10 cellular contexts compared by ENCODE assay signal in genomic region chr19:13160557-13160956, GRCh38. TPM values are rescaled to one million over a fixed set of nuclear protein-coding genes. Genes with fewer than 3 reads are reported as not detected.
DNase-seq lines count a peak whose midpoint lies in the region; ATAC-seq and TF ChIP-seq lines count a peak whose summit lies in the region.
"Had no signal": no experiment of that assay in that cellular context is flagged by ENCODE, and none has a peak within 500 bp of the region (broad histone marks: within the 10 kb centered on the region; RNA-seq: fewer than 3 reads in every experiment).

No MANE protein-coding gene starts in this region.

- DNase-seq in CD4-positive, CD25-positive, alpha-beta regulatory T cell, result no peak
- peak; percentile 54 for DNase-seq in HT1080 (ENCODE audit: low read depth)
- peak; percentile 45 for DNase-seq in adipocyte (ENCODE audit: low read depth)
- DNase-seq in mesendoderm, result no peak
- DNase-seq in Calu3, result no peak
- DNase-seq in NCI-H2107 (lab: John Stamatoyannopoulos, UW), result no peak
- DNase-seq in globus pallidus (ENCODE audit: low spot score), result no peak
- DNase-seq: activated CD4-positive, alpha-beta T cell treated with anti-CD3 and anti-CD28 coated beads for 4 hours; NCI-H1694 had no signal

- no peak overlapping the region for H2BK15ac ChIP-seq in mesendoderm (replicated peaks; ENCODE audit: low read depth)

- no peak overlapping the region for H3K18ac ChIP-seq in mesendoderm (ENCODE audit: low read length)

- TF ChIP-seq CTCF in Calu3 (IDR thresholded peaks at IDR 0.05; ENCODE audit: unreplicated experiment), result no peak

- H3K4me3 ChIP-seq in CD4-positive, CD25-positive, alpha-beta regulatory T cell (ENCODE audit: low read depth, low read length), result no peak overlapping the region
- H3K4me3 ChIP-seq in adipocyte (ENCODE audit: low read length), result no peak overlapping the region
- H3K4me3 ChIP-seq in mesendoderm (ENCODE audit: low read length), result no peak overlapping the region

- peaks cover 12% of the 10 kb centered on the region for H3K27me3 Mint-ChIP-seq in CD4-positive, CD25-positive, alpha-beta regulatory T cell
- H3K27me3 Mint-ChIP-seq in Calu3 (ENCODE audit: unreplicated experiment), result no peaks in the 10 kb centered on the region

- H3K4me3 Mint-ChIP-seq in CD4-positive, CD25-positive, alpha-beta regulatory T cell, result peak overlapping the region in 2 of 4 donors; percentile 74 to 79
- no peak overlapping the region for H3K4me3 Mint-ChIP-seq in Calu3 (ENCODE audit: low read depth, unreplicated experiment)

- H3K27ac Mint-ChIP-seq in CD4-positive, CD25-positive, alpha-beta regulatory T cell, result peak overlapping the region in 1 of 3 donors; percentile 36
- no peak overlapping the region for H3K27ac Mint-ChIP-seq in Calu3 (ENCODE audit: unreplicated experiment)

- H3K79me1 ChIP-seq in mesendoderm (ENCODE audit: low read length), result no peaks in the 10 kb centered on the region

- intact Hi-C loops in Calu3 (cut with micrococcal nuclease; ENCODE audit: unreplicated experiment), result loop anchor here (5.0 kb wide), 1 partner anchor 102 kb away; no protein-coding TSS in a partner anchor

- CTCF ChIA-PET in Calu3 (lab: Charles Lee), result no interaction called here

- peak overlapping the region; percentile 90 for H3K27ac ChIP-seq in CD4-positive, CD25-positive, alpha-beta regulatory T cell (ENCODE audit: insufficient read depth, low read length, poor library complexity, severe bottlenecking)
- no peak overlapping the region for H3K27ac ChIP-seq in mesendoderm (ENCODE audit: low read depth, low read length)

- H2AK5ac ChIP-seq in mesendoderm (ENCODE audit: low read length), result no peak overlapping the region

- H3K56ac ChIP-seq in mesendoderm (ENCODE audit: low read length), result peak overlapping the region; percentile 67

- H3K9me3 ChIP-seq in CD4-positive, CD25-positive, alpha-beta regulatory T cell (ENCODE audit: control insufficient read depth in 2 of 2, low read length in 2 of 2), result no peaks in the 10 kb centered on the region
- H3K9me3 ChIP-seq in adipocyte (ENCODE audit: control insufficient read depth, low read length), result no peaks in the 10 kb centered on the region

- no peaks in the 10 kb centered on the region for H3K27me3 ChIP-seq in CD4-positive, CD25-positive, alpha-beta regulatory T cell (ENCODE audit: control insufficient read depth, insufficient read depth, low read length)
- H3K27me3 ChIP-seq in adipocyte (replicated peaks; ENCODE audit: control insufficient read depth, insufficient read depth, low read length) (no peaks in the 10 kb centered on the region), mesendoderm (ENCODE audit: insufficient read depth, low read length, poor library complexity) (no peaks in the 10 kb centered on the region)

- H2BK5ac ChIP-seq in mesendoderm (ENCODE audit: low read length), result no peak overlapping the region

- no peak overlapping the region for H3K4ac ChIP-seq in mesendoderm (ENCODE audit: low read depth, low read length)

- H3K9me3 Mint-ChIP-seq in CD4-positive, CD25-positive, alpha-beta regulatory T cell, result no peaks in the 10 kb centered on the region
- H3K9me3 Mint-ChIP-seq in Calu3 (ENCODE audit: low read depth, unreplicated experiment), result no peaks in the 10 kb centered on the region

- no peak overlapping the region for H2BK120ac ChIP-seq in mesendoderm (ENCODE audit: low read depth, low read length)

- no peaks in the 10 kb centered on the region for H3K36me3 ChIP-seq in CD4-positive, CD25-positive, alpha-beta regulatory T cell (ENCODE audit: control insufficient read depth, insufficient read depth, low read length)
- H3K36me3 ChIP-seq in adipocyte (ENCODE audit: control insufficient read depth, insufficient read depth, low read length, severe bottlenecking) (no peaks in the 10 kb centered on the region), mesendoderm (ENCODE audit: control insufficient read depth, insufficient read depth, low read length) (no peaks in the 10 kb centered on the region)

- H4K5ac ChIP-seq in mesendoderm (ENCODE audit: low read length), result no peak overlapping the region

- WGBS in mesendoderm (ENCODE audit: extremely low coverage, insufficient coverage, low lambda C conversion rate), result no CpG with 5 or more reads among the region's 1 CpG

- no peak overlapping the region for H4K8ac ChIP-seq in mesendoderm (ENCODE audit: low read depth, low read length)

- no peak overlapping the region for H3K4me2 ChIP-seq in mesendoderm (ENCODE audit: low read length)

- ATAC-seq in CD4-positive, CD25-positive, alpha-beta regulatory T cell (ENCODE audit: low read depth in 2 of 2), result no peak
- ATAC-seq in GM21825 (IDR thresholded peaks at IDR 0.05; ENCODE audit: unreplicated experiment), result no peak

- BruUV-seq in Calu3 (replicated peaks; lab: Mats Ljungman, UMichigan), result no TSS peak

- no peaks in the 10 kb centered on the region for H3K79me2 ChIP-seq in mesendoderm (ENCODE audit: control insufficient read depth, insufficient read depth, low read length)

- no peaks in the 10 kb centered on the region for H3K36me3 Mint-ChIP-seq in CD4-positive, CD25-positive, alpha-beta regulatory T cell
- peaks cover 38% of the 10 kb centered on the region for H3K36me3 Mint-ChIP-seq in Calu3 (ENCODE audit: insufficient read depth, unreplicated experiment)

- peaks cover 10 to 87% (median 41%) of the 10 kb centered on the region in 4 donors for H3K4me1 Mint-ChIP-seq in CD4-positive, CD25-positive, alpha-beta regulatory T cell
- peaks cover 17% of the 10 kb centered on the region for H3K4me1 Mint-ChIP-seq in Calu3 (ENCODE audit: low read depth, unreplicated experiment)

- no peak overlapping the region for H3K23ac ChIP-seq in mesendoderm (ENCODE audit: low read length)

- peaks cover 87% of the 10 kb centered on the region for H3K4me1 ChIP-seq in CD4-positive, CD25-positive, alpha-beta regulatory T cell (ENCODE audit: control insufficient read depth, insufficient read depth, low read length, poor library complexity, severe bottlenecking)
- H3K4me1 ChIP-seq in adipocyte (ENCODE audit: control insufficient read depth, insufficient read depth, low read length) (peaks cover 43% of the 10 kb centered on the region), mesendoderm (ENCODE audit: control insufficient read depth, low read depth, low read length) (peaks cover 13% of the 10 kb centered on the region)

- no peak overlapping the region for H3K9ac ChIP-seq in adipocyte (ENCODE audit: low read length)
- no peak overlapping the region for H3K9ac ChIP-seq in mesendoderm (ENCODE audit: low read length)

RNA-seq across cellular contexts. Expression of gene IER2, which starts 10.3 kb away (rescaled TPM):
- 478 TPM for total RNA-seq in CD4-positive, CD25-positive, alpha-beta regulatory T cell
- 100 to 1,000 TPM; 144 to 234 (median 197) TPM for polyA plus RNA-seq in CD4-positive, CD25-positive, alpha-beta regulatory T cell
- total RNA-seq in HT1080 (2014; rRNA removed; shearing (Covaris generic)), result 35.7 and 42.6 TPM in 2 replicates
- polyA plus RNA-seq in HT1080 (2015; cell fraction: cytosol; rRNA removed), result 129 and 145 TPM in 2 replicates
- 202 and 238 TPM in 2 replicates for polyA plus RNA-seq in HT1080 (2015; cell fraction: nucleus; rRNA removed)
- 75.2 TPM for polyA plus RNA-seq in mesendoderm (2013, experiment 1 of 2)
- polyA plus RNA-seq in mesendoderm (2013, experiment 2 of 2), result 77.2 TPM
- 96.3 and 108 TPM in 2 replicates for total RNA-seq in Calu3 (2022)

RNA-seq across cellular contexts. Expression of gene STX10, which starts 10.4 kb away (rescaled TPM):
- total RNA-seq in CD4-positive, CD25-positive, alpha-beta regulatory T cell, result 56.5 TPM
- polyA plus RNA-seq in CD4-positive, CD25-positive, alpha-beta regulatory T cell, result 10 to 100 TPM; 52.4 to 68.2 (median 58.9) TPM
- total RNA-seq in HT1080 (2014; rRNA removed; shearing (Covaris generic)), result 109 and 122 TPM in 2 replicates
- 85.4 and 93.9 TPM in 2 replicates for polyA plus RNA-seq in HT1080 (2015; cell fraction: cytosol; rRNA removed)
- 96.7 and 119 TPM in 2 replicates for polyA plus RNA-seq in HT1080 (2015; cell fraction: nucleus; rRNA removed)
- 30.2 TPM for polyA plus RNA-seq in mesendoderm (2013, experiment 1 of 2)
- polyA plus RNA-seq in mesendoderm (2013, experiment 2 of 2), result 29.9 TPM
- 52.3 and 52.7 TPM in 2 replicates for total RNA-seq in Calu3 (2022)

RNA-seq across cellular contexts. Expression of gene NACC1, which starts 42.5 kb away (rescaled TPM):
- total RNA-seq in CD4-positive, CD25-positive, alpha-beta regulatory T cell, result 25.4 TPM
- 1 to 10 TPM in 2 of 4 donors, under 1 TPM in 2; 0.71 to 2.5 (median 1.2) TPM for polyA plus RNA-seq in CD4-positive, CD25-positive, alpha-beta regulatory T cell
- 126 and 181 TPM in 2 replicates for total RNA-seq in HT1080 (2014; rRNA removed; shearing (Covaris generic))
- polyA plus RNA-seq in HT1080 (2015; cell fraction: cytosol; rRNA removed), result 83.7 and 86.1 TPM in 2 replicates
- 52.1 and 55.6 TPM in 2 replicates for polyA plus RNA-seq in HT1080 (2015; cell fraction: nucleus; rRNA removed)
- 210 TPM for polyA plus RNA-seq in mesendoderm (2013, experiment 1 of 2)
- 205 TPM for polyA plus RNA-seq in mesendoderm (2013, experiment 2 of 2)
- 80.9 and 83.1 TPM in 2 replicates for total RNA-seq in Calu3 (2022)

RNA-seq across cellular contexts. Expression of gene TRMT1, which starts 44.0 kb away (rescaled TPM):
- 57.6 TPM for total RNA-seq in CD4-positive, CD25-positive, alpha-beta regulatory T cell
- 10 to 100 TPM; 16.0 to 22.3 (median 19.9) TPM for polyA plus RNA-seq in CD4-positive, CD25-positive, alpha-beta regulatory T cell
- 56.0 and 56.6 TPM in 2 replicates for total RNA-seq in HT1080 (2014; rRNA removed; shearing (Covaris generic))
- 23.9 and 25.8 TPM in 2 replicates for polyA plus RNA-seq in HT1080 (2015; cell fraction: cytosol; rRNA removed)
- polyA plus RNA-seq in HT1080 (2015; cell fraction: nucleus; rRNA removed), result 170 and 185 TPM in 2 replicates
- polyA plus RNA-seq in mesendoderm (2013, experiment 1 of 2), result 67.9 TPM
- polyA plus RNA-seq in mesendoderm (2013, experiment 2 of 2), result 70.6 TPM
- total RNA-seq in Calu3 (2022), result 36.5 and 40.2 TPM in 2 replicates

RNA-seq across cellular contexts. Expression of gene LYL1, which starts 57.9 kb away (rescaled TPM):
- total RNA-seq in CD4-positive, CD25-positive, alpha-beta regulatory T cell, result 8.7 TPM
- 10 to 100 TPM in 1 of 4 donors, 1 to 10 TPM in 3; 6.5 to 14.2 (median 7.5) TPM for polyA plus RNA-seq in CD4-positive, CD25-positive, alpha-beta regulatory T cell
- not detected in 2 replicates for total RNA-seq in HT1080 (2014; rRNA removed; shearing (Covaris generic))
- not detected in 2 replicates for polyA plus RNA-seq in HT1080 (2015; cell fraction: cytosol; rRNA removed)
- not detected in 2 replicates for polyA plus RNA-seq in HT1080 (2015; cell fraction: nucleus; rRNA removed)
- polyA plus RNA-seq in mesendoderm (2013, experiment 1 of 2), result 0.48 TPM
- 0.62 TPM for polyA plus RNA-seq in mesendoderm (2013, experiment 2 of 2)
- 0.32 TPM in 1 of 2 replicates, not detected in the other for total RNA-seq in Calu3 (2022)

Comparison
In these comparisons a context has a peak if more than half of its experiments do, and no peak if none do; other contexts are left out.
1. DNase-seq: peak in HT1080 (single experiment) and adipocyte (single experiment); none in CD4-positive, CD25-positive, alpha-beta regulatory T cell (0 of 3), mesendoderm (single experiment), Calu3 (single experiment), NCI-H2107 (single experiment) and globus pallidus (single experiment).